ENCODE assay signal across 8 cellular contexts in genomic region chr3:52005571-52005986, GRCh38. TPM values are rescaled to one million over a fixed set of nuclear protein-coding genes. Genes with fewer than 3 reads are reported as not detected.
DNase-seq lines count a peak whose midpoint lies in the region; ATAC-seq, FAIRE-seq and TF ChIP-seq lines count a peak whose summit lies in the region.

No MANE protein-coding gene starts in this region.

- H3K27me3 ChIP-seq in breast epithelium, result no peaks in the 10 kb centered on the region
- no peaks in the 10 kb centered on the region for H3K27me3 ChIP-seq in body of pancreas
- H3K27me3 ChIP-seq in vagina, result no peaks in the 10 kb centered on the region
- H3K27me3 ChIP-seq in small intestine (ENCODE audit: control insufficient read depth in 2 of 2, insufficient read depth in 2 of 2, low read length in 2 of 2), result no peaks in the 10 kb centered on the region

- DNase-seq in breast epithelium (ENCODE audit: low spot score in 2 of 2) (peak in 1 of 2 donors; percentile 43), MCF 10A (ENCODE audit: unreplicated experiment) (no peak), body of pancreas (peak; percentile 69 to 82 (median 78)), left kidney (ENCODE audit: low read depth, low spot score) (peak; percentile 93), vagina (ENCODE audit: extremely low spot score in 2 of 2) (no peak), small intestine (no peak), NCI-H526 treated with DMSO at 0.1 percent for 48 hours (lab: John Stamatoyannopoulos, UW) (no peak)

- H3K27me3 Mint-ChIP-seq in MCF 10A (ENCODE audit: insufficient read depth, unreplicated experiment), result no peaks in the 10 kb centered on the region

- TF ChIP-seq CTCF in breast epithelium (IDR thresholded peaks at IDR 0.05) (no peak), MCF 10A (IDR thresholded peaks at IDR 0.05; ENCODE audit: unreplicated experiment) (no peak), body of pancreas (IDR thresholded peaks at IDR 0.05) (no peak), vagina (IDR thresholded peaks at IDR 0.05) (no peak)

- FAIRE-seq in small intestine (lab: Jason Lieb, UNC), result no peak

- H3K9me3 ChIP-seq in breast epithelium, result no peaks in the 10 kb centered on the region
- no peaks in the 10 kb centered on the region for H3K9me3 ChIP-seq in body of pancreas
- no peaks in the 10 kb centered on the region for H3K9me3 ChIP-seq in vagina
- no peaks in the 10 kb centered on the region for H3K9me3 ChIP-seq in small intestine (ENCODE audit: control insufficient read depth, low read depth)

- no peak overlapping the region for H3K27ac Mint-ChIP-seq in MCF 10A (ENCODE audit: low read depth, unreplicated experiment)

- H3K27ac ChIP-seq in breast epithelium (peak overlapping the region; percentile 55 to 70), body of pancreas (peak overlapping the region in 2 of 4 donors; percentile 22 to 56), vagina (peak overlapping the region; percentile 4), small intestine (ENCODE audit: low read depth in 1 of 2, low read length in 1 of 2) (no peak overlapping the region)

- POLR2A ChIA-PET in MCF 10A (lab: Yijun Ruan, JAX), result interaction anchor here (0.7 kb wide), 1 partner anchor 23 kb away, joined by 3 read pairs; no protein-coding TSS in a partner anchor

- TF ChIP-seq POLR2A in breast epithelium (IDR thresholded peaks at IDR 0.05) (no peak), body of pancreas (IDR thresholded peaks at IDR 0.05) (no peak), vagina (IDR thresholded peaks at IDR 0.05) (no peak)

- no peak overlapping the region for H3K4me3 Mint-ChIP-seq in MCF 10A (ENCODE audit: unreplicated experiment)

- H3K36me3 ChIP-seq in breast epithelium, result no peaks in the 10 kb centered on the region
- no peaks in the 10 kb centered on the region for H3K36me3 ChIP-seq in body of pancreas (replicated peaks in 1 of 2; ENCODE audit: insufficient read depth in 1 of 2, low read depth in 2 of 2)
- H3K36me3 ChIP-seq in vagina, result no peaks in the 10 kb centered on the region
- H3K36me3 ChIP-seq in small intestine (ENCODE audit: control insufficient read depth in 2 of 2, insufficient read depth in 2 of 2, low read length in 2 of 2), result no peaks in the 10 kb centered on the region

- ATAC-seq in body of pancreas, result peak; percentile 75
- ATAC-seq in HG02870 (IDR thresholded peaks at IDR 0.05; ENCODE audit: unreplicated experiment), result no peak

- peaks cover 7% of the 10 kb centered on the region for H3K9me3 Mint-ChIP-seq in MCF 10A (ENCODE audit: unreplicated experiment)

- no peaks in the 10 kb centered on the region for H3K36me3 Mint-ChIP-seq in MCF 10A (ENCODE audit: insufficient read depth, unreplicated experiment)

- intact Hi-C loops in breast epithelium (cut with DNase I; ENCODE audit: low total_unique reads), result loop anchor here (10.0 kb wide), 1 partner anchor 49 kb away; the partner anchor contains the start of gene DUSP7
- intact Hi-C loops in MCF 10A (cut with micrococcal nuclease), result loop anchor here (10.0 kb wide), 1 partner anchor 209 kb away; no protein-coding TSS in a partner anchor
- intact Hi-C loops in body of pancreas (cut with DNase I), result no loop called here
- intact Hi-C loops in vagina (cut with DNase I), result no loop called here

- BruUV-seq in MCF 10A (replicated peaks; lab: Mats Ljungman, UMichigan), result no TSS peak

- H3K4me1 ChIP-seq in breast epithelium (peaks cover 7 to 12% of the 10 kb centered on the region in 2 donors), body of pancreas (peaks cover 20% of the 10 kb centered on the region), vagina (peaks cover 32% of the 10 kb centered on the region), small intestine (ENCODE audit: control insufficient read depth in 2 of 2, insufficient read depth in 1 of 2, low read depth in 1 of 2, low read length in 1 of 2) (no peaks in the 10 kb centered on the region)

- WGBS in body of pancreas, 2 donors, result 0 to 9% methylated on average over 1 to 15 of the region's 15 CpGs
- 20 to 24% (median 22%) methylated on average over 15 of the region's 15 CpGs for WGBS in small intestine, 3 donors

- H3K4me1 Mint-ChIP-seq in MCF 10A (ENCODE audit: insufficient read depth, unreplicated experiment), result no peaks in the 10 kb centered on the region

- CTCF ChIA-PET in MCF 10A (lab: Yijun Ruan, JAX), result interaction anchor here (6.4 to 8.6 kb wide), 3 partner anchors 50 to 136 kb away, joined by 71 to 230 read pairs (median 116); partner anchors contain the start of gene DUSP7

- peak overlapping the region in 1 of 3 donors; percentile 54 for H3K4me3 ChIP-seq in breast epithelium
- no peak overlapping the region for H3K4me3 ChIP-seq in body of pancreas
- H3K4me3 ChIP-seq in vagina, result no peak overlapping the region
- H3K4me3 ChIP-seq in small intestine (ENCODE audit: low read depth in 1 of 2, low read length in 2 of 2), result no peak overlapping the region

RNA-seq across cellular contexts. Expression of gene RPL29, which starts 9.9 kb away (rescaled TPM):
- 1,000 to 10,000 TPM; 1,890 to 2,530 (median 2,229) TPM for total RNA-seq in breast epithelium
- total RNA-seq in MCF 10A (2022), result 1,551 and 1,602 TPM in 2 replicates
- 100 to 1,000 TPM; 370 to 792 TPM for total RNA-seq in body of pancreas
- 1,678 TPM for total RNA-seq in vagina
- polyA plus RNA-seq in small intestine, result 1,000 to 10,000 TPM; 2,279 to 2,499 (median 2,299) TPM

RNA-seq across cellular contexts. Expression of gene ACY1, which starts 22.2 kb away (rescaled TPM):
- total RNA-seq in breast epithelium, result 10 to 100 TPM; 40.0 to 49.2 (median 46.4) TPM
- 109 and 164 TPM in 2 replicates for total RNA-seq in MCF 10A (2022)
- total RNA-seq in body of pancreas, result 10 to 100 TPM; 31.1 to 40.2 TPM
- total RNA-seq in vagina, result 29.7 TPM
- polyA plus RNA-seq in small intestine, result 1,000 to 10,000 TPM in 1 of 3 donors, 100 to 1,000 TPM in 2; 164 to 1,228 (median 877) TPM

RNA-seq across cellular contexts. Expression of gene ABHD14A, which starts 30.7 kb away (rescaled TPM):
- total RNA-seq in breast epithelium, result 10 to 100 TPM; 16.1 to 32.6 (median 17.1) TPM
- total RNA-seq in MCF 10A (2022), result 4.0 and 8.1 TPM in 2 replicates
- total RNA-seq in body of pancreas, result 10 to 100 TPM; 15.5 to 16.1 TPM
- total RNA-seq in vagina, result 31.9 TPM
- polyA plus RNA-seq in small intestine, result 10 to 100 TPM in 1 of 3 donors, 1 to 10 TPM in 2; 4.6 to 17.6 (median 5.1) TPM

RNA-seq across cellular contexts. Expression of gene ABHD14B, which starts 31.7 kb away (rescaled TPM):
- total RNA-seq in breast epithelium (100 to 1,000 TPM in 1 of 3 donors, 10 to 100 TPM in 2; 62.3 to 122 (median 74.3) TPM), MCF 10A (2022) (48.9 and 49.8 TPM in 2 replicates), body of pancreas (10 to 100 TPM; 35.9 to 54.5 TPM), vagina (46.9 TPM)
- polyA plus RNA-seq in small intestine, result 100 to 1,000 TPM in 2 of 3 donors, 10 to 100 TPM in 1; 71.3 to 164 (median 131) TPM

RNA-seq across cellular contexts. Expression of gene PCBP4, which starts 38.3 kb away (rescaled TPM):
- 10 to 100 TPM; 36.2 to 51.8 (median 51.2) TPM for total RNA-seq in breast epithelium
- total RNA-seq in MCF 10A (2022), result 26.4 TPM in 2 replicates
- 10 to 100 TPM; 16.6 to 24.7 TPM for total RNA-seq in body of pancreas
- total RNA-seq in vagina, result 36.6 TPM
- 10 to 100 TPM; 24.0 to 60.8 (median 45.4) TPM for polyA plus RNA-seq in small intestine

Comparison
In these comparisons a context has a peak if more than half of its experiments do, and no peak if none do; other contexts are left out.
1. DNase-seq: peak in body of pancreas (4 of 4) and left kidney (single experiment); none in MCF 10A (single experiment), vagina (0 of 2), small intestine (single experiment) and NCI-H526 treated with DMSO at 0.1 percent for 48 hours (single experiment).
2. H3K27ac ChIP-seq: peak in breast epithelium (2 of 2) and vagina (single experiment); none in small intestine (0 of 2).
3. intact Hi-C loops: an anchor here in breast epithelium (10.0 kb wide) and MCF 10A (10.0 kb wide); none called in body of pancreas and vagina.